In genomic region chr3:109023656-109024254, GRCh38 we compare ENCODE assay signal across 8 cellular contexts.
A peak's percentile ranks its signal among the peaks of the same experiment; 100 is the strongest.
DNase-seq lines count a peak whose midpoint lies in the region; FAIRE-seq and TF ChIP-seq lines count a peak whose summit lies in the region.

No MANE protein-coding gene starts in this region.

- H3K36me3 ChIP-seq in transverse colon, result no peaks in the 10 kb centered on the region

- H3K4me3 ChIP-seq in GM12864 (ENCODE audit: low read depth, low read length) (no peak overlapping the region), HFF-Myc (replicated peaks; ENCODE audit: low read depth, low read length) (no peak overlapping the region), transverse colon (no peak overlapping the region)

- WGBS in transverse colon (ENCODE audit: low coverage in 1 of 2), 2 donors, result 33 to 34% methylated on average over 3 of the region's 3 CpGs

- DNase-seq in A172 (ENCODE audit: low spot score), result peak; percentile 57
- DNase-seq in GM12864 (ENCODE audit: low read depth), result peak; percentile 18
- peak; percentile 2 for DNase-seq in HFF-Myc (ENCODE audit: extremely low read depth, low read depth)
- DNase-seq in MV-4-11 (lab: John Stamatoyannopoulos, UW), result peak; percentile 20
- peak; percentile 1 for DNase-seq in effector CD8-positive, alpha-beta T cell (lab: John Stamatoyannopoulos, UW)
- peak; percentile 11 for DNase-seq in middle frontal gyrus (ENCODE audit: extremely low spot score, low spot score)
- peak; percentile 22 for DNase-seq in transverse colon

- H3K4me1 ChIP-seq in transverse colon, result no peaks in the 10 kb centered on the region

- H3K27me3 ChIP-seq in transverse colon, result no peaks in the 10 kb centered on the region

- H3K9me3 ChIP-seq in transverse colon, result no peaks in the 10 kb centered on the region

- TF ChIP-seq EP300 in transverse colon (IDR thresholded peaks at IDR 0.05; ENCODE audit: low read depth), result no peak

- TF ChIP-seq POLR2A in transverse colon (IDR thresholded peaks at IDR 0.05), result no peak

- TF ChIP-seq CTCF in GM12864 (IDR thresholded peaks at IDR 0.05; ENCODE audit: low read depth, low read length, missing control alignments), result peak; percentile 66
- TF ChIP-seq CTCF in HFF-Myc (IDR thresholded peaks at IDR 0.05; ENCODE audit: low read depth, low read length, missing control alignments), result peak; percentile 61
- peak; percentile 46 to 73 (median 62) for TF ChIP-seq CTCF in transverse colon (IDR thresholded peaks at IDR 0.05)

- no peak overlapping the region for H3K27ac ChIP-seq in transverse colon

- peak; percentile 54 for FAIRE-seq in TTC549 (lab: Jason Lieb, UNC)

- in situ Hi-C loops in transverse colon (cut with MboI; ENCODE audit: low pct_ligation_motif_present in 1 of 4, low pct_unique_long_range_greater_than_20kb in 1 of 4, low sequenced_read_pairs in 3 of 4), result no loop called here

- intact Hi-C loops in transverse colon (cut with DNase I; ENCODE audit: low total_unique reads), result no loop called here

Comparison
In these comparisons a context has a peak if more than half of its experiments do, and no peak if none do; other contexts are left out.
1. DNase-seq: peak in every context shown above with its lines; median percentile 57 in A172; 22 in transverse colon; 20 in MV-4-11; 18 in GM12864; 11 in middle frontal gyrus; 2 in HFF-Myc; 1 in effector CD8-positive, alpha-beta T cell.